In genomic region chr21:20507783-20508182, GRCh38 we compare ENCODE assay signal across 21 cellular contexts.
"Had no signal": no experiment of that assay in that cellular context is flagged by ENCODE, and none has a peak within 500 bp of the region (broad histone marks: within the 10 kb centered on the region; RNA-seq: fewer than 3 reads in every experiment).

No MANE protein-coding gene starts in this region.

- H3K27me3 Mint-ChIP-seq: IgD-negative memory B cell had no signal

- H3K27ac Mint-ChIP-seq: IgD-negative memory B cell had no signal

- H3K4me3 Mint-ChIP-seq: IgD-negative memory B cell had no signal

- DNase-seq: Kasumi-1, MM.1S, NCI-H1092 treated with DMSO at 0.1 percent for 48 hours, NCI-H1436, NCI-H187, NCI-H2029, NCI-H2081 treated with DMSO at 0.1 percent for 48 hours, NCI-H2171, NCI-H226, NCI-H446, NCI-H510A, NCI-H524 treated with DMSO at 0.1 percent for 48 hours, NCI-H69, NCI-H774, SHP77, SK-N-SH had no signal

- H3K27ac ChIP-seq: HL-60, KMS-11, RWPE1 had no signal

- H3K4me3 ChIP-seq: K562 had no signal

- H3K4me2 ChIP-seq: KMS-11, SK-N-SH had no signal

- ATAC-seq: K562 had no signal

- H3K9ac ChIP-seq: KMS-11, SK-N-SH had no signal

- H3K36me3 Mint-ChIP-seq: IgD-negative memory B cell had no signal

- H3K9me3 ChIP-seq: SK-N-SH had no signal

- H3K4me1 Mint-ChIP-seq: IgD-negative memory B cell had no signal
